8 cellular contexts compared by ENCODE assay signal in the genomic region with DNA sequence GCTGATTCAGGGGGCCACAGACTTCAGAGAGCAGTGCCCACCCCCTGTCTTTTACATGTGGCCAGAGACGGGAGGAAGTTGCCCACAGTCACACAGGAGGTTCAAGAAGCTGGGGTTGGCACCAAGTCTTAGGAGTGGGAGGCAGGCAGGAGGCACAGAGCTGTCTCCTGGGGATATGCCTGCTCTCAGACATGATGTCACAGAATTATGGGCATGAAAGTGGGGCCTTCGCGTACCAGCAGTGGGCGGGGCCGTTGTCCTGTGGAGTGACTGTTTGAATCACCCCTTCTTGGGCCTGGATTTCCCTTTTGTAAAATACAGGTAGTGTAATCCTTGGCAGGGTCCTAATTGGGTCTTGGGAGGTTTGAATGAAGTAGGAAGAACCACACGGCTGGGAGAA.
DNase-seq lines count a peak whose midpoint lies in the region; ATAC-seq and TF ChIP-seq lines count a peak whose summit lies in the region.

No MANE protein-coding gene starts in this region.

- H4K20me1 ChIP-seq in Karpas-422 (ENCODE audit: insufficient read depth, low read depth, low read length), result peaks cover 20% of the 10 kb centered on the region; the same call in 1 of the 2 replicates

- peaks cover 100% of the 10 kb centered on the region for H3K4me1 ChIP-seq in Karpas-422 (ENCODE audit: low read length)
- peaks cover 14% of the 10 kb centered on the region for H3K4me1 ChIP-seq in prostate gland (replicated peaks)

- H3K36me3 ChIP-seq in Karpas-422 (ENCODE audit: insufficient read depth, low read length) (no peaks in the 10 kb centered on the region), prostate gland (no peaks in the 10 kb centered on the region)

- peaks cover 99% of the 10 kb centered on the region for H3K79me2 ChIP-seq in Karpas-422 (ENCODE audit: low read length)

- H3K4me3 ChIP-seq in Karpas-422 (ENCODE audit: low read length) (peak overlapping the region; percentile 47), prostate gland (no peak overlapping the region)

- H3K4me2 ChIP-seq in Karpas-422 (ENCODE audit: low read depth, low read length, poor library complexity, severe bottlenecking), result peak overlapping the region; percentile 63

- intact Hi-C loops in prostate gland (cut with DNase I), result no loop called here

- peak overlapping the region; percentile 71 for H3K9ac ChIP-seq in Karpas-422 (ENCODE audit: low read length)

- peak; percentile 18 for ATAC-seq in GM21515 (IDR thresholded peaks at IDR 0.05; ENCODE audit: unreplicated experiment)
- ATAC-seq in stimulated activated naive CD8-positive, alpha-beta T cell treated with anti-CD3 and anti-CD28 coated beads, Interleukin-15, Interleukin-2, amounts not matched to agents 100 U/mL and 50 U/mL, for 24 hours, result peak; percentile 19

- H3K9me3 ChIP-seq in Karpas-422 (ENCODE audit: low read length), result no peaks in the 10 kb centered on the region
- no peaks in the 10 kb centered on the region for H3K9me3 ChIP-seq in prostate gland

- TF ChIP-seq POLR2A in prostate gland (IDR thresholded peaks at IDR 0.05), result no peak

- 55% methylated on average over 6 of the region's 6 CpGs for WGBS in prostate gland

- DNase-seq in Daoy (ENCODE audit: low read depth) (peak; percentile 64), Karpas-422 (peak; percentile 83), epithelial cell of prostate (ENCODE audit: low read depth, low spot score) (no peak), prostate gland (ENCODE audit: low spot score) (no peak), ureter (ENCODE audit: low spot score) (no peak), islet precursor cell (no peak)
- DNase-seq in stimulated activated naive CD8-positive, alpha-beta T cell treated with anti-CD3 and anti-CD28 coated beads, Interleukin-15, Interleukin-2, amounts not matched to agents 100 U/mL and 50 U/mL, for 24 hours, result peak; percentile 51

- H3K27me3 ChIP-seq in Karpas-422 (ENCODE audit: low read length) (no peaks in the 10 kb centered on the region), prostate gland (replicated peaks; ENCODE audit: insufficient read depth) (no peaks in the 10 kb centered on the region)

- H2AFZ ChIP-seq in Karpas-422 (ENCODE audit: low read length), result no peak overlapping the region

- TF ChIP-seq CTCF in prostate gland (IDR thresholded peaks at IDR 0.05), result no peak

- H3K27ac ChIP-seq in Karpas-422 (ENCODE audit: low read length) (peak overlapping the region; percentile 96), epithelial cell of prostate (peak overlapping the region; percentile 79), prostate gland (peak overlapping the region in 1 of 2 donors; percentile 39)

- H3K9me2 ChIP-seq in Karpas-422 (replicated peaks; ENCODE audit: insufficient read depth, low read length), result no peaks in the 10 kb centered on the region

Comparison
In these comparisons a context has a peak if more than half of its experiments do, and no peak if none do; other contexts are left out.
1. DNase-seq: peak in Daoy (single experiment), Karpas-422 (single experiment) and stimulated activated naive CD8-positive, alpha-beta T cell treated with anti-CD3 and anti-CD28 coated beads, Interleukin-15, Interleukin-2, amounts not matched to agents 100 U/mL and 50 U/mL, for 24 hours (single experiment); none in epithelial cell of prostate (single experiment), prostate gland (single experiment), ureter (single experiment) and islet precursor cell (single experiment).